Comparison of ENCODE assay signal across 19 cellular contexts in the genomic region with DNA sequence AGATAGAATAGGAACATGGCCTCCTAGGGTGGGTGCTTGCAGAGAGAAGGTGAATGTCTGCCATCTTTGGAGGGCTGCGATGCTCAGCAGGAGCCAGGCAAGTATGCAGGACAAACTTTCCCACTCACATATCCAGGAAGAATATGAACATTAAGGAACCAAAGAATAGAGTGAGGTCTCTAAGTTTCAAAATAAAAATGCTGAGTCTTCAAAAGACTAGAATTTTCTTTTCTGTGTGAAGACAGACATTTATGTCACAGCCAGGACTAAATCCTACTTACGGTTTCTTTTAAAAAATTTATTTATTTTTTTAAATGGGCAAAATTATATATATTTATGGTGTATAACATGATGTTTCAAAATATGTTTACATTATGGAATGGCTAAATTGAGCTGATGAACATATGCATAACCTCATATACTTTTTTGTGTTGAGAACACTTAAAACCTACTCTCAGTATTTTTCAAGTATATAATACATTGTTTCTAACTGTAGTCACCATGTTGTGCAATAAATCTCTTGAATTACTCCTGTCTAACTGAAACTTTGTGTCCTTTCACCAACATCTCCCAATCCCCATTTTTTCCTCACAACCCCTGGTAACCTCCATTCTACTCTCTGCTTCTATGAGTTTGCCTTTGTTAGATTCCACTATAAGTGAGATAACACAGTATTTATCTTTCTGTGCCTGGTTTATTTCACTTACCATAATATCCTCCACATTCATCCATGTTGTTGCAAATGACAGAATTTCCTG.
DNase-seq lines count a peak whose midpoint lies in the region; ATAC-seq, FAIRE-seq and TF ChIP-seq lines count a peak whose summit lies in the region.
"Had no signal": no experiment of that assay in that cellular context is flagged by ENCODE, and none has a peak within 500 bp of the region (broad histone marks: within the 10 kb centered on the region; RNA-seq: fewer than 3 reads in every experiment).

No MANE protein-coding gene starts in this region.

- H3K4me1 Mint-ChIP-seq in nephron progenitor cell = no peaks in the 10 kb centered on the region
- H3K4me1 Mint-ChIP-seq: B cell had no signal

- no peak overlapping the region for H3K9ac ChIP-seq in HepG2 (ENCODE audit: insufficient read depth, low read depth, low read length)

- no peaks in the 10 kb centered on the region for H3K9me3 ChIP-seq in HepG2 (ENCODE audit: low read length)
- H3K9me3 ChIP-seq in right lobe of liver = no peaks in the 10 kb centered on the region
- H3K9me3 ChIP-seq: HAP-1 had no signal

- no peaks in the 10 kb centered on the region for H4K20me1 ChIP-seq in HepG2 (ENCODE audit: insufficient read depth, low read length)

- H3K27me3 Mint-ChIP-seq in nephron progenitor cell (ENCODE audit: low read depth, poor library complexity) = no peaks in the 10 kb centered on the region
- H3K27me3 Mint-ChIP-seq: B cell had no signal

- no peak for TF ChIP-seq RAD21 in HepG2 (CRISPR knock-in tag; IDR thresholded peaks at IDR 0.05)

- in situ Hi-C loops in HepG2 (cut with HindIII; ENCODE audit: extremely low pct_ligation_motif_present, low pct_unique_long_range_greater_than_20kb) = no loop called here

- POLR2A ChIA-PET in HepG2 (lab: Yijun Ruan, JAX) = no interaction called here

- intact Hi-C loops in HepG2 (cut with micrococcal nuclease; ENCODE audit: unreplicated experiment) (no loop called here), right lobe of liver (cut with DNase I) (no loop called here)

- no TSS peak for BruUV-seq in HepG2 (replicated peaks; lab: Mats Ljungman, UMichigan)

- no peaks in the 10 kb centered on the region for H3K36me3 ChIP-seq in HepG2 (replicated peaks in 1 of 2; ENCODE audit: control insufficient read depth in 1 of 2, insufficient read depth in 2 of 2, low read length in 2 of 2)
- no peaks in the 10 kb centered on the region for H3K36me3 ChIP-seq in right lobe of liver
- H3K36me3 ChIP-seq: HAP-1 had no signal

- no peak for TF ChIP-seq POLR2A in HepG2 (IDR thresholded peaks at IDR 0.05; ENCODE audit: insufficient read depth in 1 of 2, low read depth in 2 of 2, low read length in 2 of 2)
- no peak for TF ChIP-seq POLR2A in right lobe of liver (IDR thresholded peaks at IDR 0.05)

- CTCF ChIA-PET in HepG2 (lab: Yijun Ruan, JAX; ENCODE audit: low intra/inter-chr PET ratio, low total read pairs) = no interaction called here

- H3K27me3 ChIP-seq in HepG2 (ENCODE audit: control insufficient read depth in 1 of 2, insufficient read depth in 2 of 2, low read length in 2 of 2) = no peaks in the 10 kb centered on the region
- no peaks in the 10 kb centered on the region for H3K27me3 ChIP-seq in right lobe of liver

- no peak for TF ChIP-seq CTCF in HepG2 (CRISPR knock-in tag; IDR thresholded peaks at IDR 0.05)
- no peak for TF ChIP-seq CTCF in right lobe of liver (IDR thresholded peaks at IDR 0.05)
- TF ChIP-seq CTCF in fibroblast of pulmonary artery (IDR thresholded peaks at IDR 0.05; ENCODE audit: low read length, missing control alignments) = no peak
- no peak for TF ChIP-seq CTCF in nephron progenitor cell (IDR thresholded peaks at IDR 0.05)

- H3K4me1 ChIP-seq in HepG2 (ENCODE audit: insufficient read depth, low read length) (no peaks in the 10 kb centered on the region), right lobe of liver (no peaks in the 10 kb centered on the region)
- H3K4me1 ChIP-seq: HAP-1 had no signal

- no peak overlapping the region for H3K27ac ChIP-seq in HepG2 (ENCODE audit: extremely low read length, insufficient read depth, low read length)
- no peak overlapping the region for H3K27ac ChIP-seq in right lobe of liver
- H3K27ac ChIP-seq: 22Rv1, HL-60 had no signal

- H3K27ac Mint-ChIP-seq in nephron progenitor cell = peak overlapping the region; percentile 9
- H3K27ac Mint-ChIP-seq: B cell; CD4-positive, alpha-beta T cell had no signal

- no peaks in the 10 kb centered on the region for H3K36me3 Mint-ChIP-seq in nephron progenitor cell (ENCODE audit: low read depth)

- TF ChIP-seq EP300 in HepG2 (IDR thresholded peaks at IDR 0.05; ENCODE audit: low read depth in 2 of 2, low read length in 2 of 2) (no peak), HepG2 (CRISPR knock-in tag; IDR thresholded peaks at IDR 0.05; ENCODE audit: borderline replicate concordance) (no peak)

- H3K9me3 Mint-ChIP-seq in nephron progenitor cell = no peaks in the 10 kb centered on the region
- H3K9me3 Mint-ChIP-seq: CD4-positive, alpha-beta T cell had no signal

- H3K79me2 ChIP-seq in HepG2 (ENCODE audit: insufficient read depth, low read length) = no peaks in the 10 kb centered on the region

- H3K4me3 ChIP-seq in HepG2 (replicated peaks in 1 of 3; ENCODE audit: insufficient read depth in 1 of 3, low read depth in 2 of 3, low read length in 3 of 3) (no peak overlapping the region), right lobe of liver (no peak overlapping the region), fibroblast of pulmonary artery (replicated peaks; ENCODE audit: low read depth, low read length) (no peak overlapping the region)
- H3K4me3 ChIP-seq: HAP-1 had no signal

- no peak overlapping the region for H3K4me3 Mint-ChIP-seq in nephron progenitor cell
- H3K4me3 Mint-ChIP-seq: B cell; CD4-positive, alpha-beta T cell had no signal

- H3K4me2 ChIP-seq in HepG2 (ENCODE audit: low read depth, low read length) = no peak overlapping the region

- no peak for FAIRE-seq in HepG2 (lab: Jason Lieb, UNC)
- no peak for FAIRE-seq in HTR-8/SVneo (lab: Jason Lieb, UNC)
- FAIRE-seq: GM18507, H1 had no signal

- no peak overlapping the region for H2AFZ ChIP-seq in HepG2 (ENCODE audit: low read length)

- ATAC-seq in HepG2 = no peak
- no peak for ATAC-seq in right lobe of liver
- no peak for ATAC-seq in GM18520 (IDR thresholded peaks at IDR 0.05; ENCODE audit: unreplicated experiment)
- ATAC-seq in HG03025 (IDR thresholded peaks at IDR 0.05; ENCODE audit: low FRiP score, unreplicated experiment) = no peak

- WGBS in HepG2 (ENCODE audit: low lambda C conversion rate) = 1% methylated on average over 2 of the region's 2 CpGs
- 41% methylated on average over 2 of the region's 2 CpGs for whole genome bisulfite sequencing in right lobe of liver (ENCODE audit: insufficient coverage, low coverage, low lambda C conversion rate, missing lambda C conversion rate)

- no peak for DNase-seq in HepG2 (ENCODE audit: low spot score)
- DNase-seq in right lobe of liver = no peak
- DNase-seq in fibroblast of pulmonary artery (ENCODE audit: low read depth) = peak; percentile 40
- no peak for DNase-seq in nephron progenitor cell
- DNase-seq in HTR-8/SVneo (ENCODE audit: insufficient read length, low spot score) = no peak
- DNase-seq in NCI-H2227 treated with DMSO at 0.1 percent for 48 hours (lab: John Stamatoyannopoulos, UW) = no peak
- DNase-seq: C1 segment of cervical spinal cord; Calu3; CD4-positive, alpha-beta T cell; DMS 273 treated with DMSO at 0.1 percent for 48 hours; Karpas-422 had no signal

TF ChIP-seq in HepG2, 621 proteins besides CTCF, POLR2A, EP300 and RAD21:
- TF ChIP-seq KMT2B (CRISPR knock-in tag; IDR thresholded peaks at IDR 0.05) (no peak), ZNF776 (CRISPR knock-in tag; IDR thresholded peaks at IDR 0.05) (no peak), IKZF4 (CRISPR knock-in tag; IDR thresholded peaks at IDR 0.05; ENCODE audit: borderline replicate concordance, low read depth, not compliant biosample characterization) (no peak), MAFK (conservative IDR thresholded peaks at IDR 0.05 in 1 of 2, IDR thresholded peaks at IDR 0.05 in 1 of 2; ENCODE audit: low read length in 2 of 2) (peak; percentile 53 to 77), MEIS2 (CRISPR knock-in tag; IDR thresholded peaks at IDR 0.05) (no peak), ZNF138 (CRISPR knock-in tag; IDR thresholded peaks at IDR 0.05; ENCODE audit: low read depth) (no peak), ZNF792 (CRISPR knock-in tag; IDR thresholded peaks at IDR 0.05) (no peak), CHD2 (IDR thresholded peaks at IDR 0.05; ENCODE audit: low read depth, low read length) (no peak), MAFF (IDR thresholded peaks at IDR 0.05; ENCODE audit: low read depth, low read length) (peak; percentile 37; the same call in 1 of the 2 replicates)
